In the genomic region with DNA sequence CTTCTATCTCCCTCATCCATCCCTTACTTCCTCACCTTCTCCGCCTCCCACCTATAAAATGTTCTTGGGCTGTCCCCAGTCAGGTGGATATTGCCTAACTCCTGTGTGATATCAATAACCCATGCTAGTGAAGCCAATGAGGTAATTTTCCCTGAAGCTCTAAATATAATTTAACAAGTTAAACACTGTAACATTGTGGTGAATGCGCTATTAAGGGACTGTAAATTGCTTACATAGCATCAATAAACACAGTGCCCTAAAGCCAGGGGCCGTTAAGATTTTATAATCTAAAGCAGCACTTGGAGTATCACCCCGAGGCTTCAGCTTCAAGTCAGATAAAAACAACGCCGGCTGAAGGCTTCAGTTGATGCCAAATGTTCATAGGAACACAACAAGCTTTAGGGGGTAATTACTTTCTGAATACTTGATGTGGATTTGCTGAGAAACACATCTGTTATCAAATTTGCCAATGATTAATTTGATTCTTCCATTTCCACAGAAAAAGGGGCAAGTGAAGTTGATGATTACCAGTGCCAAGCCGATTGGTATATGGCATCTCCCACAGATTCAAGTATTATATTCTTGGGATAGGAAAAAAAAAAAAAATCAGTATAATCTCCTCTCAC, we compare ENCODE assay signal across 15 cellular contexts.
A peak's percentile ranks its signal among the peaks of the same experiment; 100 is the strongest.
DNase-seq lines count a peak whose midpoint lies in the region; ATAC-seq and TF ChIP-seq lines count a peak whose summit lies in the region.
"Had no signal": no experiment of that assay in that cellular context is flagged by ENCODE, and none has a peak within 500 bp of the region (broad histone marks: within the 10 kb centered on the region; RNA-seq: fewer than 3 reads in every experiment).

No MANE protein-coding gene starts in this region.

- H3K79me2 ChIP-seq in GM23248 (ENCODE audit: insufficient read depth): no peaks in the 10 kb centered on the region

- peak; percentile 60 for DNase-seq in ACHN
- no peak for DNase-seq in GM23248
- DNase-seq in NCI-H748 (lab: John Stamatoyannopoulos, UW; ENCODE audit: unreplicated experiment): peak; percentile 39
- peak; percentile 24 for DNase-seq in kidney tubule cell (ENCODE audit: low spot score)
- no peak for DNase-seq in stomach
- DNase-seq in activated CD8-positive, alpha-beta memory T cell treated with anti-CD3 and anti-CD28 coated beads, Interleukin-2, amount 50 U/mL, for 48 hours: no peak
- DNase-seq: EL, H7, Kasumi-1, NCI-H2081 treated with DMSO at 0.1 percent for 48 hours, SHP77, SK-N-SH, T-helper 1 cell had no signal

- H4K20me1 ChIP-seq in GM23248 (ENCODE audit: insufficient read depth): no peaks in the 10 kb centered on the region

- no peaks in the 10 kb centered on the region for H3K27me3 ChIP-seq in GM23248 (replicated peaks; ENCODE audit: insufficient read depth)
- H3K27me3 ChIP-seq in stomach: peaks cover 0 to 4% (median 0%) of the 10 kb centered on the region in 3 donors

- ATAC-seq in HG03139 (IDR thresholded peaks at IDR 0.05; ENCODE audit: unreplicated experiment): no peak

- peak overlapping the region; percentile 32 for H3K4me2 ChIP-seq in GM23248 (ENCODE audit: unreplicated experiment)
- H3K4me2 ChIP-seq: SK-N-SH had no signal

- no peaks in the 10 kb centered on the region for H3F3A ChIP-seq in GM23248 (ENCODE audit: insufficient read depth)

- 42 to 56% methylated on average over 7 of the region's 7 CpGs for WGBS in GM23248 (ENCODE audit: low coverage in 1 of 2, low lambda C conversion rate in 2 of 2, missing lambda C conversion rate in 2 of 2), 2 experiments
- 52 to 63% (median 61%) methylated on average over 7 of the region's 7 CpGs for WGBS in stomach, 5 donors

- no peak for TF ChIP-seq POLR2A in stomach (IDR thresholded peaks at IDR 0.05)

- H3K4me1 ChIP-seq in GM23248 (ENCODE audit: insufficient read depth) (peaks cover 10% of the 10 kb centered on the region), stomach (peaks cover 0 to 4% (median 0%) of the 10 kb centered on the region in 4 donors)

- intact Hi-C loops in stomach (cut with DNase I; ENCODE audit: low total_unique reads): no loop called here

- H3K9me3 ChIP-seq in GM23248 (ENCODE audit: low read depth): no peaks in the 10 kb centered on the region
- peaks cover 0 to 18% (median 15%) of the 10 kb centered on the region in 4 donors for H3K9me3 ChIP-seq in stomach
- H3K9me3 ChIP-seq: SK-N-SH had no signal

- no peak overlapping the region for H3K9ac ChIP-seq in GM23248
- H3K9ac ChIP-seq: SK-N-SH had no signal

- H3K9me2 ChIP-seq in GM23248 (ENCODE audit: insufficient read depth): no peaks in the 10 kb centered on the region
- H3K9me2 ChIP-seq: SK-N-SH had no signal

- no peak for TF ChIP-seq EP300 in stomach (IDR thresholded peaks at IDR 0.05)

- H2AFZ ChIP-seq in GM23248: no peak overlapping the region

- no peak overlapping the region for H3K27ac ChIP-seq in GM23248
- H3K27ac ChIP-seq in stomach: no peak overlapping the region
- H3K27ac ChIP-seq: HL-60 had no signal

- no peak for TF ChIP-seq CTCF in stomach (IDR thresholded peaks at IDR 0.05)

- H3K36me3 ChIP-seq in GM23248 (ENCODE audit: low read depth) (no peaks in the 10 kb centered on the region), stomach (no peaks in the 10 kb centered on the region)

- in situ Hi-C loops in ACHN (cut with HindIII; ENCODE audit: low pct_ligation_motif_present, low pct_unique_long_range_greater_than_20kb, low sequenced_read_pairs): no loop called here
- in situ Hi-C loops in GM23248 (cut with MboI): no loop called here

- H3K4me3 ChIP-seq in GM23248 (no peak overlapping the region), stomach (no peak overlapping the region)

Comparison
In these comparisons a context has a peak if more than half of its experiments do, and no peak if none do; other contexts are left out.
1. DNase-seq: peak in ACHN (single experiment), NCI-H748 (single experiment) and kidney tubule cell (single experiment); none in GM23248 (single experiment), stomach (single experiment) and activated CD8-positive, alpha-beta memory T cell treated with anti-CD3 and anti-CD28 coated beads, Interleukin-2, amount 50 U/mL, for 48 hours (single experiment).